24 cellular contexts compared by ENCODE assay signal in genomic region chr11:2201542-2201941, GRCh38. TPM values are rescaled to one million over a fixed set of nuclear protein-coding genes. Genes with fewer than 3 reads are reported as not detected.
DNase-seq lines count a peak whose midpoint lies in the region; ATAC-seq, FAIRE-seq and TF ChIP-seq lines count a peak whose summit lies in the region.
"Had no signal": no experiment of that assay in that cellular context is flagged by ENCODE, and none has a peak within 500 bp of the region (broad histone marks: within the 10 kb centered on the region; RNA-seq: fewer than 3 reads in every experiment).

No MANE protein-coding gene starts in this region.

- H3K9me1 ChIP-seq in keratinocyte (ENCODE audit: control insufficient read depth, extremely low read depth, insufficient read depth, low read length), result no peaks in the 10 kb centered on the region

- H3K9me2 ChIP-seq in PC-3 (replicated peaks; ENCODE audit: low read length) (no peaks in the 10 kb centered on the region), Karpas-422 (replicated peaks; ENCODE audit: insufficient read depth, low read length) (no peaks in the 10 kb centered on the region)

- H3K36me3 ChIP-seq in PC-3 (ENCODE audit: low read depth, low read length), result no peaks in the 10 kb centered on the region
- H3K36me3 ChIP-seq in keratinocyte (ENCODE audit: control insufficient read depth in 2 of 2, extremely low read depth in 1 of 2, insufficient read depth in 2 of 2, low read length in 2 of 2), result no peaks in the 10 kb centered on the region
- H3K36me3 ChIP-seq in Karpas-422 (ENCODE audit: insufficient read depth, low read length), result no peaks in the 10 kb centered on the region
- H3K36me3 ChIP-seq: SJCRH30 had no signal

- H3K4me3 ChIP-seq in PC-3 (ENCODE audit: low read length) (no peak overlapping the region), keratinocyte (ENCODE audit: control insufficient read depth in 2 of 3, extremely low read depth in 1 of 3, insufficient read depth in 2 of 3, low read depth in 1 of 3, low read length in 3 of 3) (no peak overlapping the region), Karpas-422 (ENCODE audit: low read length) (no peak overlapping the region)
- H3K4me3 ChIP-seq: SJCRH30 had no signal

- H3K9me3 ChIP-seq in PC-3 (ENCODE audit: low read length) (no peaks in the 10 kb centered on the region), keratinocyte (ENCODE audit: control insufficient read depth, low read depth, low read length) (no peaks in the 10 kb centered on the region), Karpas-422 (ENCODE audit: low read length) (no peaks in the 10 kb centered on the region)
- H3K9me3 ChIP-seq: SJCRH30 had no signal

- H3K27ac ChIP-seq in PC-3 (ENCODE audit: low read length) (peak overlapping the region; percentile 25; the same call in 1 of the 2 replicates), keratinocyte (ENCODE audit: control insufficient read depth, insufficient read depth, low read length) (no peak overlapping the region), Karpas-422 (ENCODE audit: low read length) (no peak overlapping the region)
- H3K27ac ChIP-seq: SJCRH30 had no signal

- H3K27me3 Mint-ChIP-seq in type B pancreatic cell, result peaks cover 7% of the 10 kb centered on the region
- H3K27me3 Mint-ChIP-seq: IgD-negative memory B cell had no signal

- H3K36me3 Mint-ChIP-seq in type B pancreatic cell, result no peaks in the 10 kb centered on the region
- H3K36me3 Mint-ChIP-seq: CD8-positive, alpha-beta memory T cell; IgD-negative memory B cell had no signal

- intact Hi-C loops in left cardiac atrium (cut with DNase I), result loop anchor here in 1 of 2 donors (5.0 to 10.0 kb wide), 2 partner anchors 96 to 323 kb away; no protein-coding TSS in a partner anchor
- intact Hi-C loops in left ventricle myocardium superior (cut with micrococcal nuclease), result no loop called here
- intact Hi-C loops in PC-3 (cut with micrococcal nuclease), result no loop called here

- ATAC-seq in left cardiac atrium (no peak), left ventricle myocardium superior (no peak), PC-3 (no peak), GM21723 (IDR thresholded peaks at IDR 0.05; ENCODE audit: unreplicated experiment) (no peak), GM21390 (IDR thresholded peaks at IDR 0.05; ENCODE audit: unreplicated experiment) (no peak)

- H3K4me1 ChIP-seq in PC-3 (ENCODE audit: insufficient read depth, low read length), result peaks cover 17% of the 10 kb centered on the region
- H3K4me1 ChIP-seq in keratinocyte (ENCODE audit: control insufficient read depth, extremely low read depth, insufficient read depth, low read length), result peaks cover 20% of the 10 kb centered on the region
- no peaks in the 10 kb centered on the region for H3K4me1 ChIP-seq in Karpas-422 (ENCODE audit: low read length)
- H3K4me1 ChIP-seq: SJCRH30 had no signal

- H3K27ac Mint-ChIP-seq in type B pancreatic cell, result peak overlapping the region; percentile 50
- H3K27ac Mint-ChIP-seq: IgD-negative memory B cell had no signal

- POLR2A ChIA-PET in PC-3 (lab: Charles Lee; ENCODE audit: unreplicated experiment), result no interaction called here

- peak overlapping the region; percentile 62 for H3K4me2 ChIP-seq in PC-3 (ENCODE audit: low read length)
- peak overlapping the region; percentile 19 for H3K4me2 ChIP-seq in keratinocyte (ENCODE audit: control insufficient read depth, extremely low read depth, insufficient read depth, low read depth, low read length)
- H3K4me2 ChIP-seq in Karpas-422 (ENCODE audit: low read depth, low read length, poor library complexity, severe bottlenecking), result no peak overlapping the region

- dilution Hi-C loops in keratinocyte (cut with MboI; ENCODE audit: extremely low pct_ligation_motif_present, low sequenced_read_pairs), result no loop called here

- H3K27me3 ChIP-seq in PC-3 (ENCODE audit: low read length), result no peaks in the 10 kb centered on the region
- peaks cover 6% of the 10 kb centered on the region for H3K27me3 ChIP-seq in keratinocyte (ENCODE audit: control insufficient read depth, extremely low read depth, insufficient read depth, low read length)
- no peaks in the 10 kb centered on the region for H3K27me3 ChIP-seq in Karpas-422 (ENCODE audit: low read length)

- H3K9ac ChIP-seq in PC-3 (ENCODE audit: low read length) (no peak overlapping the region; the same call in 1 of the 2 replicates), keratinocyte (ENCODE audit: control insufficient read depth, extremely low read depth, insufficient read depth, low read length) (no peak overlapping the region), Karpas-422 (ENCODE audit: low read length) (no peak overlapping the region)

- no TSS peak for BruUV-seq in PC-3 (replicated peaks; lab: Mats Ljungman, UMichigan)

- peaks cover 5% of the 10 kb centered on the region for H3K9me3 Mint-ChIP-seq in type B pancreatic cell

- no peak for FAIRE-seq in keratinocyte (lab: Jason Lieb, UNC)
- FAIRE-seq: G401.6, GM12892 had no signal

- peak overlapping the region; percentile 37; the same call in 1 of the 2 replicates for H2AFZ ChIP-seq in PC-3 (ENCODE audit: low read length)
- H2AFZ ChIP-seq in keratinocyte (ENCODE audit: control insufficient read depth, low read length), result no peak overlapping the region
- H2AFZ ChIP-seq in Karpas-422 (ENCODE audit: low read length), result no peak overlapping the region

- CTCF ChIA-PET in PC-3 (lab: Charles Lee), result no interaction called here

- H3K79me2 ChIP-seq in PC-3 (ENCODE audit: low read length) (no peaks in the 10 kb centered on the region), keratinocyte (ENCODE audit: control insufficient read depth, insufficient read depth, low read length) (no peaks in the 10 kb centered on the region), Karpas-422 (ENCODE audit: low read length) (no peaks in the 10 kb centered on the region)

- no peaks in the 10 kb centered on the region for H3F3A ChIP-seq in PC-3 (ENCODE audit: low read length, unreplicated experiment)

- DNase-seq in left cardiac atrium (peak; percentile 11), left ventricle myocardium superior (no peak), PC-3 (no peak), keratinocyte (ENCODE audit: low read depth, low spot score) (no peak), type B pancreatic cell (ENCODE audit: extremely low spot score, unreplicated experiment) (no peak), Karpas-422 (no peak)
- DNase-seq: NCI-H1694, NCI-H2081, NCI-H2171 treated with DMSO at 0.1 percent for 48 hours, NCI-H446, SJCRH30 had no signal

- no peaks in the 10 kb centered on the region for H4K20me1 ChIP-seq in PC-3 (ENCODE audit: low read length)
- no peaks in the 10 kb centered on the region for H4K20me1 ChIP-seq in keratinocyte (ENCODE audit: control insufficient read depth, extremely low read depth, insufficient read depth, low read length)
- no peaks in the 10 kb centered on the region for H4K20me1 ChIP-seq in Karpas-422 (ENCODE audit: insufficient read depth, low read depth, low read length)

- TF ChIP-seq CTCF in PC-3 (conservative IDR thresholded peaks at IDR 0.05; ENCODE audit: low read depth, low read length) (no peak), keratinocyte (optimal IDR thresholded peaks at IDR 0.05 in 1 of 3, IDR thresholded peaks at IDR 0.05 in 1 of 3, conservative IDR thresholded peaks at IDR 0.05 in 1 of 3; ENCODE audit: extremely low read depth in 1 of 3, insufficient read depth in 2 of 3, low read length in 3 of 3) (no peak), type B pancreatic cell (conservative IDR thresholded peaks at IDR 0.05) (no peak)

- peaks cover 4% of the 10 kb centered on the region for H3K4me1 Mint-ChIP-seq in type B pancreatic cell (ENCODE audit: unreplicated experiment)

- no peak overlapping the region for H3K4me3 Mint-ChIP-seq in type B pancreatic cell
- H3K4me3 Mint-ChIP-seq: CD8-positive, alpha-beta memory T cell; IgD-negative memory B cell had no signal

RNA-seq across cellular contexts. Expression of gene TH, which starts 29.9 kb away (rescaled TPM):
- not detected for total RNA-seq in left cardiac atrium
- not detected for total RNA-seq in left ventricle myocardium superior
- total RNA-seq in PC-3 (2014; rRNA removed), result 8.3 and 11.2 TPM in 2 replicates
- polyA plus RNA-seq in keratinocyte, result 0.50 to 0.86 TPM (median 0.67 TPM) in 3 replicates
- polyA plus RNA-seq in keratinocyte (2011; ENCODE audit: low read depth), result not detected
- 0.32 and 0.90 TPM in 2 replicates for polyA plus RNA-seq in keratinocyte (2011; cell fraction: cytosol; rRNA removed)
- 1.2 and 2.6 TPM in 2 replicates for polyA plus RNA-seq in keratinocyte (2011; cell fraction: nucleus; rRNA removed)
- 0.31 and 1.4 TPM in 2 replicates for polyA plus RNA-seq in keratinocyte (2012; ENCODE audit: low replicate concordance)
- polyA minus RNA-seq in keratinocyte, result 0.16 to 0.43 TPM in 2 of 3 replicates, not detected in the other
- 0.96 TPM for polyA minus RNA-seq in keratinocyte (2011; cell fraction: cytosol; rRNA and poly(A)+ RNA removed)
- 0.78 TPM in 1 of 2 replicates, not detected in the other for polyA minus RNA-seq in keratinocyte (2011; cell fraction: nucleus; rRNA and poly(A)+ RNA removed)
- 2.2 and 11.1 TPM in 2 replicates for total RNA-seq in type B pancreatic cell (ENCODE audit: low replicate concordance)
- not detected in 2 replicates for total RNA-seq in Karpas-422 (2014; rRNA removed; shearing (Covaris generic); ENCODE audit: low replicate concordance)
- total RNA-seq: A673; CD8-positive, alpha-beta memory T cell; Daoy; H4; OCI-LY7; SJCRH30 had no signal
- polyA plus RNA-seq: BJ; CD8-positive, alpha-beta memory T cell; IgD-negative memory B cell had no signal

RNA-seq across cellular contexts. Expression of gene INS, which starts 40.5 kb away (rescaled TPM):
- total RNA-seq in left cardiac atrium (not detected), left ventricle myocardium superior (not detected), PC-3 (2014; rRNA removed) (not detected in 2 replicates), type B pancreatic cell (ENCODE audit: low replicate concordance) (1,584 and 3,976 TPM in 2 replicates)
- polyA plus RNA-seq in keratinocyte, result not detected in 3 replicates
- polyA plus RNA-seq in keratinocyte (2011; ENCODE audit: low read depth), result not detected
- polyA plus RNA-seq in keratinocyte (2011; cell fraction: cytosol; rRNA removed), result not detected in 2 replicates
- polyA plus RNA-seq in keratinocyte (2011; cell fraction: nucleus; rRNA removed), result not detected in 2 replicates
- not detected in 2 replicates for polyA plus RNA-seq in keratinocyte (2012; ENCODE audit: low replicate concordance)
- polyA minus RNA-seq in keratinocyte, result not detected in 3 replicates
- polyA minus RNA-seq in keratinocyte (2011; cell fraction: cytosol; rRNA and poly(A)+ RNA removed), result not detected
- polyA minus RNA-seq in keratinocyte (2011; cell fraction: nucleus; rRNA and poly(A)+ RNA removed), result not detected in 2 replicates
- not detected in 2 replicates for total RNA-seq in Karpas-422 (2014; rRNA removed; shearing (Covaris generic); ENCODE audit: low replicate concordance)
- total RNA-seq: A673; CD8-positive, alpha-beta memory T cell; Daoy; H4; M059J; OCI-LY7; RPMI7951; SJCRH30 had no signal
- polyA plus RNA-seq: BJ; CD8-positive, alpha-beta memory T cell; IgD-negative memory B cell had no signal

Comparison
In these comparisons a context has a peak if more than half of its experiments do, and no peak if none do; other contexts are left out.
1. RNA of gene INS, which starts 40.5 kb away (total RNA-seq): 1,584 to 3,976 TPM in type B pancreatic cell; not detected in left cardiac atrium, not detected in left ventricle myocardium superior (single experiment), not detected in PC-3 and not detected in Karpas-422; every median in the first group is over 1,000 times any median in the second.